Comparison of ENCODE assay signal across 14 cellular contexts in genomic region chr10:79128923-79129305, GRCh38.
A peak's percentile ranks its signal among the peaks of the same experiment; 100 is the strongest.
DNase-seq lines count a peak whose midpoint lies in the region; ATAC-seq and TF ChIP-seq lines count a peak whose summit lies in the region.
"Had no signal": no experiment of that assay in that cellular context is flagged by ENCODE, and none has a peak within 500 bp of the region (broad histone marks: within the 10 kb centered on the region; RNA-seq: fewer than 3 reads in every experiment).

No MANE protein-coding gene starts in this region.

- POLR2A ChIA-PET in naive thymus-derived CD4-positive, alpha-beta T cell (lab: Charles Lee) = no interaction called here

- no peak overlapping the region for H2AFZ ChIP-seq in neural progenitor cell (replicated peaks)

- H3K36me3 ChIP-seq in CD4-positive, CD25-positive, alpha-beta regulatory T cell (ENCODE audit: control insufficient read depth, insufficient read depth, low read length) = no peaks in the 10 kb centered on the region
- no peaks in the 10 kb centered on the region for H3K36me3 ChIP-seq in neural progenitor cell
- no peaks in the 10 kb centered on the region for H3K36me3 ChIP-seq in naive thymus-derived CD4-positive, alpha-beta T cell (ENCODE audit: control insufficient read depth in 2 of 3, insufficient read depth in 3 of 3, low read length in 3 of 3)

- H4K20me1 ChIP-seq in neural progenitor cell (ENCODE audit: low read depth) = peaks cover 100% of the 10 kb centered on the region

- no peak overlapping the region for H3K4me3 Mint-ChIP-seq in CD4-positive, CD25-positive, alpha-beta regulatory T cell
- H3K4me3 Mint-ChIP-seq in brain (no peak overlapping the region), neural progenitor cell (peak overlapping the region; percentile 71)
- H3K4me3 Mint-ChIP-seq in naive thymus-derived CD4-positive, alpha-beta T cell = no peak overlapping the region
- H3K4me3 Mint-ChIP-seq: activated naive CD8-positive, alpha-beta T cell had no signal

- in situ Hi-C loops in KBM-7 (cut with MboI; ENCODE audit: low pct_unique_long_range_greater_than_20kb, low sequenced_read_pairs) = no loop called here

- H3F3A ChIP-seq in neural progenitor cell (ENCODE audit: low read depth) = peaks cover 41% of the 10 kb centered on the region

- peak overlapping the region; percentile 74 for H3K4me2 ChIP-seq in neural progenitor cell

- no peaks in the 10 kb centered on the region for H3K27me3 ChIP-seq in CD4-positive, CD25-positive, alpha-beta regulatory T cell (ENCODE audit: control insufficient read depth, insufficient read depth, low read length)
- no peaks in the 10 kb centered on the region for H3K27me3 ChIP-seq in neural progenitor cell
- no peaks in the 10 kb centered on the region for H3K27me3 ChIP-seq in naive thymus-derived CD4-positive, alpha-beta T cell (ENCODE audit: control insufficient read depth in 2 of 2, insufficient read depth in 2 of 2, low read length in 2 of 2)

- DNase-seq in CD4-positive, CD25-positive, alpha-beta regulatory T cell = peak in 1 of 3 donors; percentile 20
- DNase-seq in KBM-7 (peak; percentile 30), neural progenitor cell (ENCODE audit: low spot score) (no peak), RPMI8226 (no peak)
- no peak for DNase-seq in effector CD8-positive, alpha-beta T cell (lab: John Stamatoyannopoulos, UW)
- no peak for DNase-seq in naive thymus-derived CD4-positive, alpha-beta T cell
- DNase-seq: kidney; NCI-H1436; stimulated activated CD4-positive, alpha-beta T cell treated with anti-CD3 and anti-CD28 coated beads, Interleukin-2, amount 100 ng/mL, for 48 hours; stimulated activated naive CD8-positive, alpha-beta T cell treated with anti-CD3 and anti-CD28 coated beads, Interleukin-15, Interleukin-2, amounts not matched to agents 100 U/mL and 50 U/mL, for 24 hours had no signal

- H3K9ac ChIP-seq in neural progenitor cell = no peak overlapping the region

- peaks cover 0 to 43% (median 16%) of the 10 kb centered on the region in 4 donors for H3K4me1 Mint-ChIP-seq in CD4-positive, CD25-positive, alpha-beta regulatory T cell
- H3K4me1 Mint-ChIP-seq in brain = peaks cover 93% of the 10 kb centered on the region
- H3K4me1 Mint-ChIP-seq in neural progenitor cell = peaks cover 86% of the 10 kb centered on the region
- peaks cover 4 to 31% (median 20%) of the 10 kb centered on the region in 7 donors for H3K4me1 Mint-ChIP-seq in naive thymus-derived CD4-positive, alpha-beta T cell

- no peak overlapping the region for H3K27ac ChIP-seq in CD4-positive, CD25-positive, alpha-beta regulatory T cell (ENCODE audit: insufficient read depth, low read length, poor library complexity, severe bottlenecking)
- H3K27ac ChIP-seq in neural progenitor cell = no peak overlapping the region
- no peak overlapping the region for H3K27ac ChIP-seq in naive thymus-derived CD4-positive, alpha-beta T cell (ENCODE audit: low read depth, low read length)

- no peak overlapping the region for H3K4me3 ChIP-seq in CD4-positive, CD25-positive, alpha-beta regulatory T cell (ENCODE audit: low read depth, low read length)
- no peak overlapping the region for H3K4me3 ChIP-seq in neural progenitor cell
- no peak overlapping the region for H3K4me3 ChIP-seq in naive thymus-derived CD4-positive, alpha-beta T cell (ENCODE audit: low read length)
- H3K4me3 ChIP-seq: coronary artery had no signal

- peak in 1 of 2 donors; percentile 20 for ATAC-seq in CD4-positive, CD25-positive, alpha-beta regulatory T cell (ENCODE audit: low read depth in 2 of 2)
- ATAC-seq in HG02852 (IDR thresholded peaks at IDR 0.05; ENCODE audit: unreplicated experiment) = no peak
- ATAC-seq in naive thymus-derived CD4-positive, alpha-beta T cell = no peak
- ATAC-seq: stimulated activated naive CD8-positive, alpha-beta T cell treated with anti-CD3 and anti-CD28 coated beads, Interleukin-15, Interleukin-2, amounts not matched to agents 100 U/mL and 50 U/mL, for 24 hours had no signal

- H3K4me1 ChIP-seq in CD4-positive, CD25-positive, alpha-beta regulatory T cell (ENCODE audit: control insufficient read depth, insufficient read depth, low read length, poor library complexity, severe bottlenecking) = peaks cover 3% of the 10 kb centered on the region
- peaks cover 65% of the 10 kb centered on the region for H3K4me1 ChIP-seq in neural progenitor cell
- peaks cover 0 to 5% of the 10 kb centered on the region in 2 donors for H3K4me1 ChIP-seq in naive thymus-derived CD4-positive, alpha-beta T cell (ENCODE audit: control insufficient read depth in 2 of 2, insufficient read depth in 2 of 2, low read length in 2 of 2)

- H3K27ac Mint-ChIP-seq in CD4-positive, CD25-positive, alpha-beta regulatory T cell = peak overlapping the region; percentile 36 to 77 (median 73)
- H3K27ac Mint-ChIP-seq in brain = peak overlapping the region; percentile 41 to 92 (median 84)
- peak overlapping the region; percentile 97 for H3K27ac Mint-ChIP-seq in neural progenitor cell
- H3K27ac Mint-ChIP-seq in naive thymus-derived CD4-positive, alpha-beta T cell = peak overlapping the region in 2 of 9 donors; percentile 43 to 72
- H3K27ac Mint-ChIP-seq: activated naive CD8-positive, alpha-beta T cell had no signal

- no peaks in the 10 kb centered on the region for H3K9me3 Mint-ChIP-seq in CD4-positive, CD25-positive, alpha-beta regulatory T cell
- no peaks in the 10 kb centered on the region for H3K9me3 Mint-ChIP-seq in brain
- no peaks in the 10 kb centered on the region for H3K9me3 Mint-ChIP-seq in neural progenitor cell
- no peaks in the 10 kb centered on the region for H3K9me3 Mint-ChIP-seq in naive thymus-derived CD4-positive, alpha-beta T cell

- CTCF ChIA-PET in naive thymus-derived CD4-positive, alpha-beta T cell (lab: Charles Lee) = no interaction called here

- H3K36me3 Mint-ChIP-seq in CD4-positive, CD25-positive, alpha-beta regulatory T cell = peaks cover 21% of the 10 kb centered on the region
- peaks cover 37% of the 10 kb centered on the region for H3K36me3 Mint-ChIP-seq in brain
- peaks cover 6% of the 10 kb centered on the region for H3K36me3 Mint-ChIP-seq in neural progenitor cell
- peaks cover 0 to 6% (median 0%) of the 10 kb centered on the region in 5 donors for H3K36me3 Mint-ChIP-seq in naive thymus-derived CD4-positive, alpha-beta T cell
- H3K36me3 Mint-ChIP-seq: activated naive CD8-positive, alpha-beta T cell had no signal

- H3K9me3 ChIP-seq in CD4-positive, CD25-positive, alpha-beta regulatory T cell (ENCODE audit: control insufficient read depth in 2 of 2, low read length in 2 of 2) = no peaks in the 10 kb centered on the region
- H3K9me3 ChIP-seq in neural progenitor cell (ENCODE audit: low read depth) = no peaks in the 10 kb centered on the region
- H3K9me3 ChIP-seq in naive thymus-derived CD4-positive, alpha-beta T cell (ENCODE audit: control insufficient read depth in 2 of 3, low read length in 3 of 3) = no peaks in the 10 kb centered on the region

- intact Hi-C loops in naive thymus-derived CD4-positive, alpha-beta T cell (cut with micrococcal nuclease) = no loop called here

- TF ChIP-seq CTCF in brain (conservative IDR thresholded peaks at IDR 0.05) = no peak
- TF ChIP-seq CTCF in neural progenitor cell (IDR thresholded peaks at IDR 0.05) = no peak

- H3K79me2 ChIP-seq in neural progenitor cell (ENCODE audit: low read depth) = peaks cover 12% of the 10 kb centered on the region

- no peaks in the 10 kb centered on the region for H3K27me3 Mint-ChIP-seq in CD4-positive, CD25-positive, alpha-beta regulatory T cell
- H3K27me3 Mint-ChIP-seq in brain (no peaks in the 10 kb centered on the region), neural progenitor cell (ENCODE audit: insufficient read depth, low read depth) (peaks cover 6% of the 10 kb centered on the region)
- H3K27me3 Mint-ChIP-seq in naive thymus-derived CD4-positive, alpha-beta T cell = no peaks in the 10 kb centered on the region
- H3K27me3 Mint-ChIP-seq: activated naive CD8-positive, alpha-beta T cell had no signal
